18 cellular contexts compared by ENCODE assay signal in genomic region chr2:12636837-12637581, GRCh38.
DNase-seq lines count a peak whose midpoint lies in the region; ATAC-seq and TF ChIP-seq lines count a peak whose summit lies in the region.
"Had no signal": no experiment of that assay in that cellular context is flagged by ENCODE, and none has a peak within 500 bp of the region (broad histone marks: within the 10 kb centered on the region; RNA-seq: fewer than 3 reads in every experiment).

No MANE protein-coding gene starts in this region.

- H3K27ac Mint-ChIP-seq in CD4-positive, CD25-positive, alpha-beta regulatory T cell = peak overlapping the region in 2 of 3 donors; percentile 4 to 54
- H3K27ac Mint-ChIP-seq: T-helper 17 cell had no signal

- no peaks in the 10 kb centered on the region for H3K79me2 ChIP-seq in osteoblast (ENCODE audit: insufficient read depth, low read length)

- peak in 1 of 3 donors; percentile 48 for DNase-seq in CD4-positive, CD25-positive, alpha-beta regulatory T cell
- DNase-seq in fibroblast of the aortic adventitia (ENCODE audit: low read depth) (peak; percentile 38), osteoblast (ENCODE audit: insufficient read length, low spot score, missing footprints) (no peak), GM03348 (ENCODE audit: low spot score) (no peak), NCI-H1417 treated with DMSO at 0.1 percent for 48 hours (lab: John Stamatoyannopoulos, UW) (no peak), head of caudate nucleus (no peak), ascending aorta (ENCODE audit: low spot score in 2 of 2) (no peak)
- DNase-seq: AML-193; naive B cell; NCI-H2029; NCI-H748 treated with DMSO at 0.1 percent for 48 hours; psoas muscle; RPMI8226; stimulated activated CD4-positive, alpha-beta T cell treated with anti-CD3 and anti-CD28 coated beads, Interleukin-1b, Interleukin-23, amount 100 ng/mL, for 48 hours; T-helper 17 cell had no signal

- H3K36me3 Mint-ChIP-seq in CD4-positive, CD25-positive, alpha-beta regulatory T cell = no peaks in the 10 kb centered on the region
- H3K36me3 Mint-ChIP-seq: naive B cell had no signal

- no peaks in the 10 kb centered on the region for H3K36me3 ChIP-seq in CD4-positive, CD25-positive, alpha-beta regulatory T cell (ENCODE audit: control insufficient read depth, insufficient read depth, low read length)
- H3K36me3 ChIP-seq in osteoblast (ENCODE audit: insufficient read depth, low read length) (no peaks in the 10 kb centered on the region), ascending aorta (no peaks in the 10 kb centered on the region)
- H3K36me3 ChIP-seq: tibial nerve had no signal

- no peaks in the 10 kb centered on the region for H3K9me3 ChIP-seq in CD4-positive, CD25-positive, alpha-beta regulatory T cell (ENCODE audit: control insufficient read depth in 2 of 2, low read length in 2 of 2)
- H3K9me3 ChIP-seq in osteoblast (ENCODE audit: low read depth, low read length) (no peaks in the 10 kb centered on the region), ascending aorta (no peaks in the 10 kb centered on the region)
- H3K9me3 ChIP-seq: psoas muscle, tibial nerve had no signal

- ATAC-seq in CD4-positive, CD25-positive, alpha-beta regulatory T cell (ENCODE audit: low read depth in 2 of 2) = no peak
- peak; percentile 82 for ATAC-seq in SK-N-SH treated with all-trans-retinoic acid at 6 μM for 48 hours
- ATAC-seq: psoas muscle, T-helper 17 cell had no signal

- H3K4me1 Mint-ChIP-seq in CD4-positive, CD25-positive, alpha-beta regulatory T cell = peaks cover 23 to 51% (median 36%) of the 10 kb centered on the region in 4 donors
- H3K4me1 Mint-ChIP-seq: central memory CD8-positive, alpha-beta T cell had no signal

- TF ChIP-seq CTCF in fibroblast of the aortic adventitia (IDR thresholded peaks at IDR 0.05; ENCODE audit: insufficient read depth, low read length) (no peak), osteoblast (IDR thresholded peaks at IDR 0.05; ENCODE audit: extremely low read depth, low read depth, low read length) (no peak), ascending aorta (IDR thresholded peaks at IDR 0.05) (no peak)

- no peak overlapping the region for H3K4me2 ChIP-seq in osteoblast (ENCODE audit: insufficient read depth, low read length)

- H2AFZ ChIP-seq in osteoblast (ENCODE audit: low read length) = peak overlapping the region; percentile 17

- no peak overlapping the region for H3K27ac ChIP-seq in CD4-positive, CD25-positive, alpha-beta regulatory T cell (ENCODE audit: insufficient read depth, low read length, poor library complexity, severe bottlenecking)
- H3K27ac ChIP-seq in osteoblast (ENCODE audit: low read depth, low read length) (no peak overlapping the region), ascending aorta (peak overlapping the region in 1 of 2 donors; percentile 35)
- H3K27ac ChIP-seq: psoas muscle, tibial nerve had no signal

- no peak overlapping the region for H3K4me3 Mint-ChIP-seq in CD4-positive, CD25-positive, alpha-beta regulatory T cell
- H3K4me3 Mint-ChIP-seq: central memory CD8-positive, alpha-beta T cell; naive B cell; T-helper 17 cell had no signal

- no peaks in the 10 kb centered on the region for H3K27me3 Mint-ChIP-seq in CD4-positive, CD25-positive, alpha-beta regulatory T cell
- H3K27me3 Mint-ChIP-seq: central memory CD8-positive, alpha-beta T cell; T-helper 17 cell had no signal

- H3K9me3 Mint-ChIP-seq in CD4-positive, CD25-positive, alpha-beta regulatory T cell = peaks cover 0 to 1% (median 0%) of the 10 kb centered on the region in 7 donors
- H3K9me3 Mint-ChIP-seq: central memory CD8-positive, alpha-beta T cell had no signal

- intact Hi-C loops in head of caudate nucleus (cut with DNase I) = no loop called here
- intact Hi-C loops in ascending aorta (cut with DNase I) = no loop called here

- H4K20me1 ChIP-seq in osteoblast (ENCODE audit: insufficient read depth, low read length) = no peaks in the 10 kb centered on the region

- peaks cover 8% of the 10 kb centered on the region for H3K4me1 ChIP-seq in CD4-positive, CD25-positive, alpha-beta regulatory T cell (ENCODE audit: control insufficient read depth, insufficient read depth, low read length, poor library complexity, severe bottlenecking)
- H3K4me1 ChIP-seq in osteoblast (ENCODE audit: insufficient read depth, low read length) (peaks cover 3% of the 10 kb centered on the region), ascending aorta (peaks cover 0 to 8% of the 10 kb centered on the region in 2 donors)
- H3K4me1 ChIP-seq: psoas muscle, tibial nerve had no signal

- peak overlapping the region; percentile 20 for H3K4me3 ChIP-seq in CD4-positive, CD25-positive, alpha-beta regulatory T cell (ENCODE audit: low read depth, low read length)
- H3K4me3 ChIP-seq in fibroblast of the aortic adventitia (ENCODE audit: low read depth, low read length) = no peak overlapping the region
- no peak overlapping the region for H3K4me3 ChIP-seq in osteoblast (ENCODE audit: insufficient read depth, low read length)
- no peak overlapping the region for H3K4me3 ChIP-seq in ascending aorta
- H3K4me3 ChIP-seq: psoas muscle, tibial nerve had no signal

- H3K27me3 ChIP-seq in CD4-positive, CD25-positive, alpha-beta regulatory T cell (ENCODE audit: control insufficient read depth, insufficient read depth, low read length) = no peaks in the 10 kb centered on the region
- H3K27me3 ChIP-seq in osteoblast (ENCODE audit: insufficient read depth, low read length) (no peaks in the 10 kb centered on the region), ascending aorta (no peaks in the 10 kb centered on the region)
- H3K27me3 ChIP-seq: tibial nerve had no signal

TF ChIP-seq in SK-N-SH treated with all-trans-retinoic acid at 6 μM for 48 hours, 23 proteins besides CTCF, POLR2A, EP300 and RAD21:
- TF ChIP-seq ESRRG (CRISPR knock-in tag; IDR thresholded peaks at IDR 0.05) = no peak
- TF ChIP-seq, protein P1, sequence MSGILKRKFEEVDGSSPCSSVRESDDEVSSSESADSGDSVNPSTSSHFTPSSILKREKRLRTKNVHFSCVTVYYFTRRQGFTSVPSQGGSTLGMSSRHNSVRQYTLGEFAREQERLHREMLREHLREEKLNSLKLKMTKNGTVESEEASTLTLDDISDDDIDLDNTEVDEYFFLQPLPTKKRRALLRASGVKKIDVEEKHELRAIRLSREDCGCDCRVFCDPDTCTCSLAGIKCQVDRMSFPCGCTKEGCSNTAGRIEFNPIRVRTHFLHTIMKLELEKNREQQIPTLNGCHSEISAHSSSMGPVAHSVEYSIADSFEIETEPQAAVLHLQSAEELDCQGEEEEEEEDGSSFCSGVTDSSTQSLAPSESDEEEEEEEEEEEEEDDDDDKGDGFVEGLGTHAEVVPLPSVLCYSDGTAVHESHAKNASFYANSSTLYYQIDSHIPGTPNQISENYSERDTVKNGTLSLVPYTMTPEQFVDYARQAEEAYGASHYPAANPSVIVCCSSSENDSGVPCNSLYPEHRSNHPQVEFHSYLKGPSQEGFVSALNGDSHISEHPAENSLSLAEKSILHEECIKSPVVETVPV (CRISPR knock-in tag; IDR thresholded peaks at IDR 0.05) = no peak
- no peak for TF ChIP-seq GLIS3 (CRISPR knock-in tag; IDR thresholded peaks at IDR 0.05)
- no peak for TF ChIP-seq CSDC2 (CRISPR knock-in tag; IDR thresholded peaks at IDR 0.05)
- no peak for TF ChIP-seq ZFP3 (CRISPR knock-in tag; IDR thresholded peaks at IDR 0.05)
- peak; percentile 72 for TF ChIP-seq TSHZ2 (CRISPR knock-in tag; IDR thresholded peaks at IDR 0.05)
- TF ChIP-seq TCF4 (CRISPR knock-in tag; IDR thresholded peaks at IDR 0.05; ENCODE audit: borderline replicate concordance) = peak; percentile 82
- no peak for TF ChIP-seq RARB (CRISPR knock-in tag; IDR thresholded peaks at IDR 0.05)
- no peak for TF ChIP-seq PATZ1 (CRISPR knock-in tag; IDR thresholded peaks at IDR 0.05; ENCODE audit: borderline replicate concordance)
- TF ChIP-seq ISL1 (CRISPR knock-in tag; IDR thresholded peaks at IDR 0.05) = peak; percentile 38
- TF ChIP-seq ZNF70 (CRISPR knock-in tag; IDR thresholded peaks at IDR 0.05) = no peak
